ENCODE assay signal across 8 cellular contexts in genomic region chr17:27793168-27793905, GRCh38. TPM values are rescaled to one million over a fixed set of nuclear protein-coding genes. Genes with fewer than 3 reads are reported as not detected.
DNase-seq lines count a peak whose midpoint lies in the region; ATAC-seq, FAIRE-seq and TF ChIP-seq lines count a peak whose summit lies in the region.

No MANE protein-coding gene starts in this region.

- SMC1A ChIA-PET in GM12878 (lab: Charles Lee; ENCODE audit: uncharacterized antibody, unreplicated experiment), result no interaction called here

- no peaks in the 10 kb centered on the region for H4K20me1 ChIP-seq in GM12878 (ENCODE audit: control insufficient read depth, insufficient read depth)

- H3K27ac ChIP-seq in GM12878 (ENCODE audit: control insufficient read depth, insufficient read depth) (no peak overlapping the region), thoracic aorta (no peak overlapping the region)

- 11% methylated on average over 46 of the region's 58 CpGs for WGBS in GM12878 (ENCODE audit: insufficient coverage, insufficient replicate concordance, low lambda C conversion rate, missing lambda C conversion rate)

- H3K4me1 ChIP-seq in GM12878 (ENCODE audit: control insufficient read depth, insufficient read depth, low read length), result no peaks in the 10 kb centered on the region
- peaks cover 0 to 10% of the 10 kb centered on the region in 2 donors for H3K4me1 ChIP-seq in thoracic aorta (ENCODE audit: control insufficient read depth in 1 of 2, low read depth in 2 of 2)

- no peak overlapping the region for H3K9ac ChIP-seq in GM12878 (ENCODE audit: control insufficient read depth, insufficient read depth, low read length)

- H3K4me3 ChIP-seq in GM12878 (no peak overlapping the region), thoracic aorta (peak overlapping the region; percentile 61)

- H3K4me1 Mint-ChIP-seq in activated CD8-positive, alpha-beta memory T cell treated with anti-CD3 and anti-CD28 coated beads, Interleukin-2, amount 10 ng/mL, durations not matched to agents 7 days and 5 days, result peaks cover 4% of the 10 kb centered on the region

- H3K9me3 Mint-ChIP-seq in activated CD8-positive, alpha-beta memory T cell treated with anti-CD3 and anti-CD28 coated beads, Interleukin-2, amount 10 ng/mL, durations not matched to agents 7 days and 5 days (ENCODE audit: low read depth), result no peaks in the 10 kb centered on the region

- TF ChIP-seq EP300 in GM12878 (IDR thresholded peaks at IDR 0.05; ENCODE audit: borderline replicate concordance in 1 of 2, control insufficient read depth in 1 of 2, low read depth in 2 of 2, low read length in 2 of 2), result no peak

- H3K36me3 Mint-ChIP-seq in activated CD8-positive, alpha-beta memory T cell treated with anti-CD3 and anti-CD28 coated beads, Interleukin-2, amount 10 ng/mL, durations not matched to agents 7 days and 5 days, result no peaks in the 10 kb centered on the region

- intact Hi-C loops in GM12878 (cut with micrococcal nuclease; ENCODE audit: unreplicated experiment), result no loop called here

- peak overlapping the region; percentile 23; the same call in 1 of the 2 replicates for H3K4me2 ChIP-seq in GM12878 (ENCODE audit: control insufficient read depth, insufficient read depth)

- RAD21 ChIA-PET in GM12878 (lab: Charles Lee; ENCODE audit: unreplicated experiment), result interaction anchor here (1.7 kb wide), 1 partner anchor 12 kb away, joined by 4 read pairs; no protein-coding TSS in a partner anchor

- no peak for FAIRE-seq in GM12878 (lab: Jason Lieb, UNC)

- H3K27ac Mint-ChIP-seq in activated CD8-positive, alpha-beta memory T cell treated with anti-CD3 and anti-CD28 coated beads, Interleukin-2, amount 10 ng/mL, durations not matched to agents 7 days and 5 days, result no peak overlapping the region

- ATAC-seq in activated CD8-positive, alpha-beta memory T cell treated with anti-CD3 and anti-CD28 coated beads, Interleukin-2, amount 10 ng/mL, durations not matched to agents 7 days and 5 days, result peak; percentile 61
- ATAC-seq in GM12878 (no peak), left lobe of liver (peak; percentile 52), thoracic aorta (ENCODE audit: insufficient number of reproducible peaks, low FRiP score, low read depth) (no peak), HG03039 (IDR thresholded peaks at IDR 0.05; ENCODE audit: unreplicated experiment) (no peak), HG03354 (IDR thresholded peaks at IDR 0.05; ENCODE audit: poor library complexity, severe bottlenecking, unreplicated experiment) (no peak)

- H3K4me3 Mint-ChIP-seq in activated CD8-positive, alpha-beta memory T cell treated with anti-CD3 and anti-CD28 coated beads, Interleukin-2, amount 10 ng/mL, durations not matched to agents 7 days and 5 days, result peak overlapping the region; percentile 33

- peaks cover 43% of the 10 kb centered on the region for H3K27me3 Mint-ChIP-seq in activated CD8-positive, alpha-beta memory T cell treated with anti-CD3 and anti-CD28 coated beads, Interleukin-2, amount 10 ng/mL, durations not matched to agents 7 days and 5 days

- peaks cover 0 to 4% of the 10 kb centered on the region in 2 experiments; a peak in 1 of 4 replicates for H3K27me3 ChIP-seq in GM12878 (replicated peaks in 1 of 2; ENCODE audit: control insufficient read depth in 2 of 2, insufficient read depth in 2 of 2, low read length in 1 of 2)
- no peaks in the 10 kb centered on the region for H3K27me3 ChIP-seq in thoracic aorta (replicated peaks; ENCODE audit: insufficient read depth)

- no peaks in the 10 kb centered on the region for H3K79me2 ChIP-seq in GM12878 (ENCODE audit: control insufficient read depth, insufficient read depth, low read length)

- BruUV-seq in GM12878 (replicated peaks; lab: Mats Ljungman, UMichigan), result no TSS peak

- no peak for TF ChIP-seq POLR2A in GM12878 (IDR thresholded peaks at IDR 0.05; ENCODE audit: low read depth, low read length)

- TF ChIP-seq CTCF in GM12878 (IDR thresholded peaks at IDR 0.05 in 2 of 3, conservative IDR thresholded peaks at IDR 0.05 in 1 of 3; ENCODE audit: control insufficient read depth in 2 of 3, extremely low read depth in 1 of 3, insufficient read depth in 1 of 3, low read depth in 3 of 3, low read length in 3 of 3) (no peak), thoracic aorta (IDR thresholded peaks at IDR 0.05) (no peak)

- TF ChIP-seq RAD21 in GM12878 (IDR thresholded peaks at IDR 0.05; ENCODE audit: insufficient read depth, low read depth, low read length), result no peak

- H2AFZ ChIP-seq in GM12878 (ENCODE audit: control insufficient read depth, low read depth, low read length), result no peak overlapping the region

- CTCF ChIA-PET in activated CD8-positive, alpha-beta memory T cell treated with anti-CD3 and anti-CD28 coated beads, Interleukin-2, amount 10 ng/mL, durations not matched to agents 7 days and 5 days (lab: Charles Lee), result interaction anchor here (1.0 to 3.1 kb wide), 4 partner anchors 9 to 100 kb away, joined by 3 to 13 read pairs (median 4); partner anchors contain the start of gene LYRM9
- CTCF ChIA-PET in GM12878 (lab: Yijun Ruan, JAX), result interaction anchor here (1.1 to 1.2 kb wide), 2 partner anchors 12 to 87 kb away, joined by 3 read pairs; no protein-coding TSS in a partner anchor

- DNase-seq in activated CD8-positive, alpha-beta memory T cell treated with anti-CD3 and anti-CD28 coated beads, Interleukin-2, amount 10 ng/mL, durations not matched to agents 7 days and 5 days, result no peak
- DNase-seq in activated CD8-positive, alpha-beta memory T cell treated with anti-CD3 and anti-CD28 coated beads, Interleukin-2, amount 50 U/mL, for 4 hours, result no peak
- no peak for DNase-seq in GM12878 (ENCODE audit: low read depth, low spot score)
- DNase-seq in left lobe of liver (ENCODE audit: low spot score), result no peak
- no peak for DNase-seq in thoracic aorta (ENCODE audit: low spot score)
- DNase-seq in NCI-H187 (lab: John Stamatoyannopoulos, UW), result no peak

- H3K9me3 ChIP-seq in GM12878 (replicated peaks; ENCODE audit: control insufficient read depth, insufficient read depth, low read length) (no peaks in the 10 kb centered on the region), thoracic aorta (no peaks in the 10 kb centered on the region)

- in situ Hi-C loops in GM12878 (cut with MboI), result no loop called here

- no peaks in the 10 kb centered on the region for H3K36me3 ChIP-seq in GM12878 (ENCODE audit: control insufficient read depth in 2 of 2, insufficient read depth in 2 of 2, low read length in 1 of 2)
- no peaks in the 10 kb centered on the region for H3K36me3 ChIP-seq in thoracic aorta

- POLR2A ChIA-PET in GM12878 (lab: Charles Lee), result no interaction called here

TF ChIP-seq in GM12878, 131 proteins besides CTCF, POLR2A, EP300 and RAD21 (continues in another document):
- TF ChIP-seq, protein P1, sequence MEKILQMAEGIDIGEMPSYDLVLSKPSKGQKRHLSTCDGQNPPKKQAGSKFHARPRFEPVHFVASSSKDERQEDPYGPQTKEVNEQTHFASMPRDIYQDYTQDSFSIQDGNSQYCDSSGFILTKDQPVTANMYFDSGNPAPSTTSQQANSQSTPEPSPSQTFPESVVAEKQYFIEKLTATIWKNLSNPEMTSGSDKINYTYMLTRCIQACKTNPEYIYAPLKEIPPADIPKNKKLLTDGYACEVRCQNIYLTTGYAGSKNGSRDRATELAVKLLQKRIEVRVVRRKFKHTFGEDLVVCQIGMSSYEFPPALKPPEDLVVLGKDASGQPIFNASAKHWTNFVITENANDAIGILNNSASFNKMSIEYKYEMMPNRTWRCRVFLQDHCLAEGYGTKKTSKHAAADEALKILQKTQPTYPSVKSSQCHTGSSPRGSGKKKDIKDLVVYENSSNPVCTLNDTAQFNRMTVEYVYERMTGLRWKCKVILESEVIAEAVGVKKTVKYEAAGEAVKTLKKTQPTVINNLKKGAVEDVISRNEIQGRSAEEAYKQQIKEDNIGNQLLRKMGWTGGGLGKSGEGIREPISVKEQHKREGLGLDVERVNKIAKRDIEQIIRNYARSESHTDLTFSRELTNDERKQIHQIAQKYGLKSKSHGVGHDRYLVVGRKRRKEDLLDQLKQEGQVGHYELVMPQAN (conservative IDR thresholded peaks at IDR 0.05), result no peak
- no peak for TF ChIP-seq TBL1XR1 (IDR thresholded peaks at IDR 0.05; ENCODE audit: low read depth, low read length)
- TF ChIP-seq POU2F2 (IDR thresholded peaks at IDR 0.05; ENCODE audit: borderline replicate concordance, low read depth, low read length), result no peak
- no peak for TF ChIP-seq ZNF622 (IDR thresholded peaks at IDR 0.05)
- TF ChIP-seq BCL3 (IDR thresholded peaks at IDR 0.05; ENCODE audit: borderline replicate concordance, insufficient read depth, low read depth, low read length, poor library complexity, severe bottlenecking), result no peak

RNA-seq across cellular contexts. Expression of gene NOS2, which starts 7.0 kb away (rescaled TPM):
- total RNA-seq in activated CD8-positive, alpha-beta memory T cell treated with anti-CD3 and anti-CD28 coated beads, Interleukin-2, amount 10 ng/mL, durations not matched to agents 7 days and 5 days, result under 1 TPM in 1 of 2 experiments, not detected in 1; 0.06 TPM
- 0.40 and 0.59 TPM in 2 replicates for total RNA-seq in GM12878 (2013; cell fraction: nucleolus; rRNA removed)
- total RNA-seq in GM12878 (2014; rRNA removed) (not detected in 2 replicates), GM12878 (2014; rRNA removed; fragmentation: Illumina TruSeq; extraction: Trizol) (not detected in 2 replicates), GM12878 (2021) (0.05 and 0.08 TPM in 2 replicates), left lobe of liver (not detected), thoracic aorta (not detected)
- polyA plus RNA-seq in GM12878 (2011; ENCODE audit: low read depth), result not detected
- polyA plus RNA-seq in GM12878 (2011; rRNA removed) (0.01 and 0.03 TPM in 2 replicates), GM12878 (2014; fragmentation: Illumina TruSeq; extraction: Trizol) (0.01 and 0.05 TPM in 2 replicates), GM12878 (2014; fragmentation: Nextera tagmentation; extraction: Ambion mirVana) (not detected), GM12878 (2014; rRNA removed) (0.03 TPM in 1 of 2 replicates, not detected in the other), GM12878 (2016; fragmentation: Nextera tagmentation; extraction: Ambion mirVana) (not detected)
- polyA plus RNA-seq in GM12878 (2011; cell fraction: cytosol; rRNA removed), result 0.03 and 0.04 TPM in 2 replicates
- polyA plus RNA-seq in GM12878 (2011; cell fraction: nucleus; rRNA removed), result 0.06 and 0.25 TPM in 2 replicates
- 0.08 TPM in 1 of 2 replicates, not detected in the other for polyA plus RNA-seq in GM12878 (2012)
- 0.07 and 0.15 TPM in 2 replicates for polyA minus RNA-seq in GM12878 (2011; rRNA and poly(A)+ RNA removed)
- not detected in 2 replicates for polyA minus RNA-seq in GM12878 (2011; cell fraction: cytosol; rRNA and poly(A)+ RNA removed)
- 0.12 TPM in 1 of 2 replicates, not detected in the other for polyA minus RNA-seq in GM12878 (2011; cell fraction: nucleus; rRNA and poly(A)+ RNA removed)

Comparison
In these comparisons a context has a peak if more than half of its experiments do, and no peak if none do; other contexts are left out.
1. ATAC-seq: peak in activated CD8-positive, alpha-beta memory T cell treated with anti-CD3 and anti-CD28 coated beads, Interleukin-2, amount 10 ng/mL, durations not matched to agents 7 days and 5 days (single experiment) and left lobe of liver (single experiment); none in GM12878 (single experiment), thoracic aorta (single experiment), HG03039 (single experiment) and HG03354 (single experiment).